8 cellular contexts compared by ENCODE assay signal in the genomic region with DNA sequence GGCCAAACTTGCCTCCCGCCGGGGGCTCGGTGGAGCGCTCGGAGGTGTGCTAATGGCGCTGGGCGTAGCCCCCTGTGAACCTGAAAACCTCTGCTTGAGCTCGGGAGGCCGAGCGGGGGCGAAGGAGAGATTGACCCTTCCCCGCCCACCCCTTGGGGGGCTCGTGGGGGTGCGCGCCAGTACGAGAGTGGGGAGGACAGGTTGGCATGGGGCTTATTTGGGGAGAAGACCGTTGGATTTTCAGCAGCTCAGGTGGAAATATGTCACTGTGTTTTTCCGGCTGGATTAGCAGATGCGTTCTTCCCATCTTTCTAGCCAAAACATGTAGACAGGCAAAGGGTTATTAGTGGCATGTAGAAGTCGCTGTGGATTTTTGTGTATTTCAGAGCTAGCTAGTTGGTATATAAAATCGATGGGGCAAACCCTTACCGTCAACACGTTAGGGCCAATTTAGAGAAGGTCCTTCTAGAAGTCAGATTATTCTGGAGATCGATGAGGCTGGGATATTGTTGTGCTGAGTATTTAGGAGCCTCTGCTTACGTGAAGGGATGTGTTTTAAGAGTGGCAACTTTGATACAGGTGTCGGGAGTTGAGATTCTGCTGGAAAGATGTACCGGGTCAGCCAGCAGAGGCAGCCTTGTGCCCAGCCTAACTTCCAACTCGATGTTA. TPM values are rescaled to one million over a fixed set of nuclear protein-coding genes. Genes with fewer than 3 reads are reported as not detected.
A peak's percentile ranks its signal among the peaks of the same experiment; 100 is the strongest.
DNase-seq lines count a peak whose midpoint lies in the region; ATAC-seq and TF ChIP-seq lines count a peak whose summit lies in the region.

No MANE protein-coding gene starts in this region.

- no peaks in the 10 kb centered on the region for H3K36me3 ChIP-seq in HUES6 (ENCODE audit: control insufficient read depth, insufficient read depth, low read length)
- no peaks in the 10 kb centered on the region for H3K36me3 ChIP-seq in adipocyte (ENCODE audit: control insufficient read depth, insufficient read depth, low read length, severe bottlenecking)
- no peaks in the 10 kb centered on the region for H3K36me3 ChIP-seq in left ventricle myocardium inferior

- TF ChIP-seq CTCF in left ventricle myocardium inferior (IDR thresholded peaks at IDR 0.05; ENCODE audit: borderline replicate concordance), result peak; percentile 65

- H3K9ac ChIP-seq in HUES6 (ENCODE audit: low read length) (peak overlapping the region; percentile 74), adipocyte (ENCODE audit: low read length) (peak overlapping the region; percentile 97)

- H3K9me3 ChIP-seq in HUES6 (ENCODE audit: control insufficient read depth, insufficient read depth, low read depth, low read length) (no peaks in the 10 kb centered on the region), adipocyte (ENCODE audit: control insufficient read depth, low read length) (no peaks in the 10 kb centered on the region), left ventricle myocardium inferior (replicated peaks) (no peaks in the 10 kb centered on the region)

- H3K27me3 ChIP-seq in HUES6 (ENCODE audit: control insufficient read depth, insufficient read depth, low read length) (no peaks in the 10 kb centered on the region; the same call in 1 of the 2 replicates), adipocyte (replicated peaks; ENCODE audit: control insufficient read depth, insufficient read depth, low read length) (no peaks in the 10 kb centered on the region), left ventricle myocardium inferior (ENCODE audit: low read depth) (no peaks in the 10 kb centered on the region)

- H3K27ac ChIP-seq in HUES6 (ENCODE audit: low read depth, low read length) (no peak overlapping the region), left ventricle myocardium inferior (replicated peaks) (peak overlapping the region; percentile 96)

- peak; percentile 50 for ATAC-seq in GM21528 (IDR thresholded peaks at IDR 0.05; ENCODE audit: low FRiP score, unreplicated experiment)
- ATAC-seq in HG03039 (IDR thresholded peaks at IDR 0.05; ENCODE audit: unreplicated experiment), result no peak

- H3K4me1 ChIP-seq in HUES6 (ENCODE audit: control insufficient read depth, insufficient read depth, low read length), result peaks cover 17% of the 10 kb centered on the region
- peaks cover 69% of the 10 kb centered on the region for H3K4me1 ChIP-seq in adipocyte (ENCODE audit: control insufficient read depth, insufficient read depth, low read length)
- peaks cover 60% of the 10 kb centered on the region for H3K4me1 ChIP-seq in left ventricle myocardium inferior

- intact Hi-C loops in left ventricle myocardium inferior (cut with micrococcal nuclease), result loop anchor here (10.0 kb wide), 1 partner anchor 54 kb away; no protein-coding TSS in a partner anchor

- DNase-seq in G401 (ENCODE audit: low spot score) (peak; percentile 84), RPMI8226 (peak; percentile 63), adipocyte (ENCODE audit: low read depth) (peak; percentile 76), left ventricle myocardium inferior (no peak), pons (ENCODE audit: low spot score) (peak; percentile 88)

- in situ Hi-C loops in G401 (cut with HindIII; ENCODE audit: low sequenced_read_pairs), result no loop called here

- H3K4me3 ChIP-seq in HUES6 (ENCODE audit: low read depth, low read length), result peak overlapping the region; percentile 80
- peak overlapping the region; percentile 90 for H3K4me3 ChIP-seq in adipocyte (ENCODE audit: low read length)
- peak overlapping the region; percentile 94 for H3K4me3 ChIP-seq in left ventricle myocardium inferior

RNA-seq across cellular contexts. Expression of gene NCOA7, which starts 0.5 kb away (rescaled TPM):
- 1.9 and 6.3 TPM in 2 replicates for total RNA-seq in G401 (2014; rRNA removed; shearing (Covaris generic))
- 10.3 TPM for total RNA-seq in left ventricle myocardium inferior

RNA-seq across cellular contexts. Expression of gene HEY2, which starts 41.9 kb away (rescaled TPM):
- total RNA-seq in G401 (2014; rRNA removed; shearing (Covaris generic)), result not detected in 2 replicates
- 25.6 TPM for total RNA-seq in left ventricle myocardium inferior

Comparison
In these comparisons a context has a peak if more than half of its experiments do, and no peak if none do; other contexts are left out.
1. RNA of gene HEY2, which starts 41.9 kb away (total RNA-seq): 25.6 TPM in left ventricle myocardium inferior (single experiment); not detected in G401; every median in the first group is over 10 times any median in the second.
2. Peak in every context shown above with its lines, with median percentiles within 50 percentile points of each other: H3K4me3 ChIP-seq.